16 cellular contexts compared by ENCODE assay signal in genomic region chr3:133935843-133936825, GRCh38. TPM values are rescaled to one million over a fixed set of nuclear protein-coding genes. Genes with fewer than 3 reads are reported as not detected.
DNase-seq lines count a peak whose midpoint lies in the region; ATAC-seq and TF ChIP-seq lines count a peak whose summit lies in the region.
"Had no signal": no experiment of that assay in that cellular context is flagged by ENCODE, and none has a peak within 500 bp of the region (broad histone marks: within the 10 kb centered on the region; RNA-seq: fewer than 3 reads in every experiment).

No MANE protein-coding gene starts in this region.

- H3K27ac Mint-ChIP-seq in Calu3 (ENCODE audit: unreplicated experiment): no peak overlapping the region
- H3K27ac Mint-ChIP-seq in effector memory CD8-positive, alpha-beta T cell: no peak overlapping the region
- H3K27ac Mint-ChIP-seq: IgD-negative memory B cell had no signal

- no peaks in the 10 kb centered on the region for H3K9me3 Mint-ChIP-seq in Calu3 (ENCODE audit: low read depth, unreplicated experiment)
- no peaks in the 10 kb centered on the region for H3K9me3 Mint-ChIP-seq in effector memory CD8-positive, alpha-beta T cell
- H3K9me3 Mint-ChIP-seq: IgD-negative memory B cell had no signal

- H3K27ac ChIP-seq in Peyer's patch (no peak overlapping the region), sigmoid colon (no peak overlapping the region)

- H3K36me3 ChIP-seq in Peyer's patch (no peaks in the 10 kb centered on the region), sigmoid colon (no peaks in the 10 kb centered on the region)

- no peak for ATAC-seq in effector memory CD8-positive, alpha-beta T cell (replicated peaks)
- ATAC-seq: Panc1, Right ventricle myocardium inferior had no signal

- TF ChIP-seq EP300 in sigmoid colon (IDR thresholded peaks at IDR 0.05): no peak

- DNase-seq in Calu3: peak; percentile 0
- DNase-seq in Peyer's patch: peak in 2 of 3 donors; percentile 8 to 38
- peak; percentile 6 for DNase-seq in mucosa of gallbladder (ENCODE audit: low spot score)
- peak; percentile 28 for DNase-seq in sigmoid colon
- DNase-seq in effector memory CD8-positive, alpha-beta T cell: no peak
- DNase-seq in activated CD4-positive, alpha-beta T cell treated with anti-CD3 and anti-CD28 coated beads for 1 hour: no peak
- DNase-seq in epidermal melanocyte (ENCODE audit: insufficient read length, low spot score): no peak
- DNase-seq: COR-L47, NCI-H1105 treated with DMSO at 0.1 percent for 48 hours, NCI-H1694 treated with DMSO at 0.1 percent for 48 hours, NCI-H2107, NCI-H2227 treated with DMSO at 0.1 percent for 48 hours, NCI-H524 had no signal

- H3K27me3 ChIP-seq in Peyer's patch (no peaks in the 10 kb centered on the region), sigmoid colon (no peaks in the 10 kb centered on the region)

- intact Hi-C loops in Calu3 (cut with micrococcal nuclease; ENCODE audit: unreplicated experiment): no loop called here
- intact Hi-C loops in sigmoid colon (cut with DNase I): no loop called here

- H3K27me3 Mint-ChIP-seq in Calu3 (ENCODE audit: unreplicated experiment): peaks cover 99% of the 10 kb centered on the region
- H3K27me3 Mint-ChIP-seq in effector memory CD8-positive, alpha-beta T cell: peaks cover 11 to 51% of the 10 kb centered on the region in 2 donors

- H3K4me3 ChIP-seq in Peyer's patch (no peak overlapping the region), sigmoid colon (no peak overlapping the region)

- 91 to 93% methylated on average over 13 of the region's 13 CpGs for WGBS in sigmoid colon, 2 donors

- H3K36me3 Mint-ChIP-seq in Calu3 (ENCODE audit: insufficient read depth, unreplicated experiment): no peaks in the 10 kb centered on the region
- H3K36me3 Mint-ChIP-seq in effector memory CD8-positive, alpha-beta T cell (ENCODE audit: insufficient read depth): no peaks in the 10 kb centered on the region

- TF ChIP-seq CTCF in Calu3 (IDR thresholded peaks at IDR 0.05; ENCODE audit: unreplicated experiment) (no peak), Peyer's patch (IDR thresholded peaks at IDR 0.05) (no peak), sigmoid colon (IDR thresholded peaks at IDR 0.05) (no peak)

- TF ChIP-seq POLR2A in Peyer's patch (IDR thresholded peaks at IDR 0.05) (no peak), sigmoid colon (IDR thresholded peaks at IDR 0.05) (no peak)

- CTCF ChIA-PET in Calu3 (lab: Charles Lee): interaction anchor here (1.2 kb wide), 1 partner anchor 29 kb away, joined by 3 read pairs; no protein-coding TSS in a partner anchor

- H3K4me3 Mint-ChIP-seq in Calu3 (ENCODE audit: low read depth, unreplicated experiment): no peak overlapping the region
- H3K4me3 Mint-ChIP-seq in effector memory CD8-positive, alpha-beta T cell: no peak overlapping the region
- H3K4me3 Mint-ChIP-seq: IgD-negative memory B cell had no signal

- peaks cover 8% of the 10 kb centered on the region for H3K4me1 Mint-ChIP-seq in Calu3 (ENCODE audit: low read depth, unreplicated experiment)
- H3K4me1 Mint-ChIP-seq in effector memory CD8-positive, alpha-beta T cell (ENCODE audit: low read depth in 2 of 2): no peaks in the 10 kb centered on the region
- H3K4me1 Mint-ChIP-seq: IgD-negative memory B cell had no signal

- H3K4me1 ChIP-seq in Peyer's patch: peaks cover 0 to 8% (median 2%) of the 10 kb centered on the region in 4 donors
- no peaks in the 10 kb centered on the region for H3K4me1 ChIP-seq in sigmoid colon

- H3K9me3 ChIP-seq in Peyer's patch (no peaks in the 10 kb centered on the region), sigmoid colon (no peaks in the 10 kb centered on the region)

- no TSS peak for BruUV-seq in Calu3 (replicated peaks; lab: Mats Ljungman, UMichigan)

RNA-seq across cellular contexts. Expression of gene RAB6B, which starts 40.5 kb away (rescaled TPM):
- total RNA-seq in Calu3 (2022): 0.85 and 4.7 TPM in 2 replicates
- 1 to 10 TPM in 1 of 4 donors, under 1 TPM in 3; 0.53 to 1.2 (median 0.81) TPM for total RNA-seq in Peyer's patch
- 8.4 TPM for total RNA-seq in mucosa of gallbladder
- total RNA-seq in sigmoid colon: 1 to 10 TPM; 4.3 to 8.0 (median 5.5) TPM
- polyA plus RNA-seq in sigmoid colon: 10 to 100 TPM in 1 of 3 donors, 1 to 10 TPM in 1, under 1 TPM in 1; 0.60 to 19.7 (median 5.1) TPM

Comparison
In these comparisons a context has a peak if more than half of its experiments do, and no peak if none do; other contexts are left out.
1. DNase-seq: peak in Calu3 (single experiment), Peyer's patch (2 of 3), mucosa of gallbladder (single experiment) and sigmoid colon (single experiment); none in effector memory CD8-positive, alpha-beta T cell (0 of 3), activated CD4-positive, alpha-beta T cell treated with anti-CD3 and anti-CD28 coated beads for 1 hour (single experiment) and epidermal melanocyte (single experiment).